27 cellular contexts compared by ENCODE assay signal in genomic region chr7:149104214-149104613, GRCh38.
"Had no signal": no experiment of that assay in that cellular context is flagged by ENCODE, and none has a peak within 500 bp of the region (broad histone marks: within the 10 kb centered on the region; RNA-seq: fewer than 3 reads in every experiment).

No MANE protein-coding gene starts in this region.

- H3K27me3 Mint-ChIP-seq: effector memory CD8-positive, alpha-beta T cell had no signal

- FAIRE-seq: colon, endometrium, islet of Langerhans, keratinocyte had no signal

- H3K36me3 ChIP-seq: gastrocnemius medialis had no signal

- H3K4me3 ChIP-seq: coronary artery, dorsolateral prefrontal cortex, esophagus squamous epithelium, gastrocnemius medialis, heart right ventricle, left lung, lower lobe of right lung had no signal

- ATAC-seq: effector memory CD8-positive, alpha-beta T cell; esophagus mucosa; gastrocnemius medialis; left cardiac atrium; left lung; left ventricle myocardium superior had no signal

- H3K27ac ChIP-seq: coronary artery, dorsolateral prefrontal cortex, epithelial cell of prostate, esophagus squamous epithelium, gastrocnemius medialis, heart right ventricle, left lung, lower lobe of right lung had no signal

- H3K27me3 ChIP-seq: dorsolateral prefrontal cortex, esophagus squamous epithelium, gastrocnemius medialis, heart right ventricle, left lung had no signal

- H3K9me3 ChIP-seq: esophagus squamous epithelium, gastrocnemius medialis, heart right ventricle, left lung, lower lobe of right lung had no signal

- H3K4me1 Mint-ChIP-seq: endodermal cell had no signal

- H3K27ac Mint-ChIP-seq: effector memory CD8-positive, alpha-beta T cell; endodermal cell; mesothelial cell of epicardium had no signal

- H3K4me1 ChIP-seq: esophagus squamous epithelium, gastrocnemius medialis, heart right ventricle, left lung, lower lobe of right lung had no signal

- H3K4me3 Mint-ChIP-seq: effector memory CD8-positive, alpha-beta T cell; endodermal cell; mesothelial cell of epicardium had no signal

- H3K9me3 Mint-ChIP-seq: effector memory CD8-positive, alpha-beta T cell; endodermal cell; mesothelial cell of epicardium had no signal

- DNase-seq: dermis blood vessel endothelial cell; dorsolateral prefrontal cortex; effector CD4-positive, alpha-beta T cell; effector memory CD8-positive, alpha-beta T cell; endodermal cell; erythroblast; esophagus squamous epithelium; foreskin fibroblast; foreskin melanocyte; gastrocnemius medialis; glutamatergic neuron; head of caudate nucleus; heart right ventricle; hippocampal formation; left cardiac atrium; left ventricle myocardium superior; lower lobe of right lung; mesenchymal stem cell had no signal
